In the genomic region with DNA sequence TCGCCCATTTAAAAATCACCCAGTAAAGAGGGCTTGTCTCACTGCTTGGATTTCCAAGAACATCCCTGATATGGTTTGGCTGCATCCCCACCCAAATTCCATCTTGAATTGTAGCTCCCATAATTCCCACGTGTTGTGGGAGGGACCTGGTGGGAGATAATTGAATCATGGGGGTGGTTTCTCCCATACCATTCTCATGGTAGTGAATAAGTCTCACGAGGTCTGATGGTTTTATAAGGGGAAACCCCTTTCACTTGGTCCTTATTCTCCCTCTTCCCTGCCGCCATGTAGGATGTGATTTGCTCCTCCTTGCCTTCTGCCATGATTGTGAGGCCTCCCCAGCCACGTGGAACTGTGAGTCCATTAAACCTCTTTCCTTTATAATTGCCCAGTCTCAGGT, we compare ENCODE assay signal across 4 cellular contexts. TPM values are rescaled to one million over a fixed set of nuclear protein-coding genes. Genes with fewer than 3 reads are reported as not detected.
"Had no signal": no experiment of that assay in that cellular context is flagged by ENCODE, and none has a peak within 500 bp of the region (broad histone marks: within the 10 kb centered on the region; RNA-seq: fewer than 3 reads in every experiment).

No MANE protein-coding gene starts in this region.

RNA-seq across cellular contexts. Expression of gene DLK2, which starts 11.9 kb away (rescaled TPM):
- total RNA-seq: endodermal cell, left lobe of liver had no signal

RNA-seq across cellular contexts. Expression of gene LRRC73, which starts 42.9 kb away (rescaled TPM):
- total RNA-seq: gastrocnemius medialis, mononuclear cell had no signal
